23 cellular contexts compared by ENCODE assay signal in the genomic region with DNA sequence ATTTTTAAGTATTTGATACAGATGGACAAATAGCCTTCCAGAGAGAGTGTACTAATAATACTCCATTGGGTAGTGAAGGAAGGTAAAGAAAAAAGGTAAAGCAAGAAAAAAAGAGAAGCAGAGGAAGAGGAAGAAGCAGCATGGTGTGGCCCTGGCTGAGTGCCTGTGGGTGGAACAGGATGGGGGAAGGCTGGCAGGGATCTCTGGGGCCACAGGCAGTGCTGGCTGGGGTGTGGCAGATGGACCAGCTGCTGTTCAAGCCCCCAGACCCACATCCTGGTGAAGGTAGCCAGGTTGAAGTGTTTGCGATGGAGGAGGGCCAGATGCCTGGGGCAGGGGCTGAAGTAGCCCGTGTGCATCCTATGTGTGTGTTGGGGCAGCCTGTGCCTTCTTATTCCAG.
DNase-seq lines count a peak whose midpoint lies in the region; ATAC-seq, FAIRE-seq and TF ChIP-seq lines count a peak whose summit lies in the region.
"Had no signal": no experiment of that assay in that cellular context is flagged by ENCODE, and none has a peak within 500 bp of the region (broad histone marks: within the 10 kb centered on the region; RNA-seq: fewer than 3 reads in every experiment).

No MANE protein-coding gene starts in this region.

- H4K20me1 ChIP-seq in astrocyte (ENCODE audit: insufficient read depth, low read length): no peaks in the 10 kb centered on the region

- no peaks in the 10 kb centered on the region for H3K79me2 ChIP-seq in astrocyte (ENCODE audit: insufficient read depth, low read length)

- ATAC-seq in stimulated activated naive CD8-positive, alpha-beta T cell treated with anti-CD3 and anti-CD28 coated beads, Interleukin-15, Interleukin-2, amounts not matched to agents 100 U/mL and 50 U/mL, for 24 hours: no peak
- ATAC-seq in upper lobe of right lung (no peak), GM18867 (IDR thresholded peaks at IDR 0.05; ENCODE audit: unreplicated experiment) (no peak), lower lobe of right lung (no peak)
- ATAC-seq: GM12878 had no signal

- no peaks in the 10 kb centered on the region for H3K9me3 Mint-ChIP-seq in stimulated activated naive CD8-positive, alpha-beta T cell treated with anti-CD3 and anti-CD28 coated beads, Interleukin-15, Interleukin-2, amounts not matched to agents 100 ng/mL and 50 ng/mL, for 24 hours
- peaks cover 5% of the 10 kb centered on the region for H3K9me3 Mint-ChIP-seq in astrocyte (ENCODE audit: unreplicated experiment)
- H3K9me3 Mint-ChIP-seq: CD4-positive, CD25-positive, alpha-beta regulatory T cell had no signal

- DNase-seq in stimulated activated naive CD8-positive, alpha-beta T cell treated with anti-CD3 and anti-CD28 coated beads, Interleukin-15, Interleukin-2, amounts not matched to agents 100 U/mL and 50 U/mL, for 24 hours: no peak
- DNase-seq in astrocyte (ENCODE audit: low read depth): no peak
- peak; percentile 47 for DNase-seq in mesenteric fat pad (ENCODE audit: low spot score)
- DNase-seq in upper lobe of right lung: peak; percentile 42
- DNase-seq in spleen: no peak
- no peak for DNase-seq in lower lobe of right lung
- DNase-seq: DND-41, Karpas-422, NCI-H1417 treated with DMSO at 0.1 percent for 48 hours, NCI-H187 treated with DMSO at 0.1 percent for 48 hours, NCI-H226, NCI-H510A treated with DMSO at 0.1 percent for 48 hours, NCI-H774, Peyer's patch, SJCRH30 had no signal

- no peaks in the 10 kb centered on the region for H3K36me3 Mint-ChIP-seq in stimulated activated naive CD8-positive, alpha-beta T cell treated with anti-CD3 and anti-CD28 coated beads, Interleukin-15, Interleukin-2, amounts not matched to agents 100 ng/mL and 50 ng/mL, for 24 hours (ENCODE audit: low read depth)
- H3K36me3 Mint-ChIP-seq in astrocyte (ENCODE audit: low read depth, unreplicated experiment): peaks cover 56% of the 10 kb centered on the region
- H3K36me3 Mint-ChIP-seq: CD4-positive, CD25-positive, alpha-beta regulatory T cell had no signal

- H3K27me3 Mint-ChIP-seq in stimulated activated naive CD8-positive, alpha-beta T cell treated with anti-CD3 and anti-CD28 coated beads, Interleukin-15, Interleukin-2, amounts not matched to agents 100 ng/mL and 50 ng/mL, for 24 hours: peaks cover 36% of the 10 kb centered on the region
- H3K27me3 Mint-ChIP-seq in astrocyte (ENCODE audit: low read depth, unreplicated experiment): peaks cover 3% of the 10 kb centered on the region

- no peak for TF ChIP-seq CTCF in astrocyte (IDR thresholded peaks at IDR 0.05; ENCODE audit: insufficient read depth, low read depth, low read length)
- no peak for TF ChIP-seq CTCF in upper lobe of right lung (IDR thresholded peaks at IDR 0.05)
- TF ChIP-seq CTCF in spleen (IDR thresholded peaks at IDR 0.05 in 8 of 11, conservative IDR thresholded peaks at IDR 0.05 in 3 of 11): no peak
- TF ChIP-seq CTCF in lower lobe of right lung (IDR thresholded peaks at IDR 0.05): no peak

- no peak for TF ChIP-seq POLR2A in spleen (IDR thresholded peaks at IDR 0.05)

- H3K27ac Mint-ChIP-seq in stimulated activated naive CD8-positive, alpha-beta T cell treated with anti-CD3 and anti-CD28 coated beads, Interleukin-15, Interleukin-2, amounts not matched to agents 100 ng/mL and 50 ng/mL, for 24 hours: peak overlapping the region; percentile 62
- H3K27ac Mint-ChIP-seq in astrocyte (ENCODE audit: unreplicated experiment): peak overlapping the region; percentile 27
- H3K27ac Mint-ChIP-seq: CD4-positive, CD25-positive, alpha-beta regulatory T cell; IgD-negative memory B cell had no signal

- no peaks in the 10 kb centered on the region for H3K27me3 ChIP-seq in astrocyte (ENCODE audit: insufficient read depth, low read length)
- H3K27me3 ChIP-seq in upper lobe of right lung: no peaks in the 10 kb centered on the region
- peaks cover 0 to 10% (median 0%) of the 10 kb centered on the region in 7 donors for H3K27me3 ChIP-seq in spleen (replicated peaks in 1 of 7)
- H3K27me3 ChIP-seq in lower lobe of right lung (ENCODE audit: low read depth): no peaks in the 10 kb centered on the region
- H3K27me3 ChIP-seq: Peyer's patch, SJCRH30 had no signal

- no peak for FAIRE-seq in astrocyte (lab: Jason Lieb, UNC)
- FAIRE-seq: GM12878 had no signal

- no peak overlapping the region for H2AFZ ChIP-seq in astrocyte (ENCODE audit: low read depth, low read length)
- H2AFZ ChIP-seq: GM23248 had no signal

- WGBS in spleen, 5 donors: 81 to 92% (median 84%) methylated on average over 2 of the region's 2 CpGs

- H3K4me1 ChIP-seq in astrocyte (ENCODE audit: insufficient read depth, low read length) (no peaks in the 10 kb centered on the region), upper lobe of right lung (no peaks in the 10 kb centered on the region), spleen (peaks cover 0 to 33% (median 15%) of the 10 kb centered on the region in 6 donors), lower lobe of right lung (no peaks in the 10 kb centered on the region)
- H3K4me1 ChIP-seq: Caco-2, HAP-1, Peyer's patch, SJCRH30 had no signal

- intact Hi-C loops in upper lobe of right lung (cut with DNase I): no loop called here
- intact Hi-C loops in spleen (cut with DNase I; ENCODE audit: low total_unique reads): no loop called here
- intact Hi-C loops in lower lobe of right lung (cut with DNase I): no loop called here

- H3K9ac ChIP-seq in astrocyte (ENCODE audit: low read length): no peak overlapping the region
- H3K9ac ChIP-seq: GM23248 had no signal

- H3K4me1 Mint-ChIP-seq in stimulated activated naive CD8-positive, alpha-beta T cell treated with anti-CD3 and anti-CD28 coated beads, Interleukin-15, Interleukin-2, amounts not matched to agents 100 ng/mL and 50 ng/mL, for 24 hours (ENCODE audit: low read depth): no peaks in the 10 kb centered on the region
- peaks cover 14% of the 10 kb centered on the region for H3K4me1 Mint-ChIP-seq in astrocyte (ENCODE audit: low read depth, unreplicated experiment)
- H3K4me1 Mint-ChIP-seq: CD4-positive, CD25-positive, alpha-beta regulatory T cell; IgD-negative memory B cell had no signal

- H3K4me2 ChIP-seq in astrocyte (ENCODE audit: low read length): no peak overlapping the region

- H3K9me3 ChIP-seq in astrocyte (ENCODE audit: insufficient read depth, low read depth, low read length): no peaks in the 10 kb centered on the region
- no peaks in the 10 kb centered on the region for H3K9me3 ChIP-seq in upper lobe of right lung
- no peaks in the 10 kb centered on the region for H3K9me3 ChIP-seq in spleen
- H3K9me3 ChIP-seq in lower lobe of right lung: no peaks in the 10 kb centered on the region
- H3K9me3 ChIP-seq: Caco-2, HAP-1, Peyer's patch, SJCRH30 had no signal

- H3K36me3 ChIP-seq in astrocyte (ENCODE audit: insufficient read depth, low read length) (no peaks in the 10 kb centered on the region), upper lobe of right lung (no peaks in the 10 kb centered on the region), spleen (peaks cover 0 to 97% (median 17%) of the 10 kb centered on the region in 6 donors), lower lobe of right lung (no peaks in the 10 kb centered on the region)
- H3K36me3 ChIP-seq: HAP-1, Peyer's patch had no signal

- no peak overlapping the region for H3K4me3 ChIP-seq in astrocyte (ENCODE audit: insufficient read depth, low read depth, low read length)
- H3K4me3 ChIP-seq in upper lobe of right lung: no peak overlapping the region
- H3K4me3 ChIP-seq in spleen: no peak overlapping the region
- H3K4me3 ChIP-seq in lower lobe of right lung: no peak overlapping the region
- H3K4me3 ChIP-seq: GM12878, GM23248, HAP-1, Peyer's patch, SJCRH30 had no signal

- H3K27ac ChIP-seq in astrocyte (ENCODE audit: low read depth, low read length) (no peak overlapping the region), upper lobe of right lung (no peak overlapping the region), spleen (peak overlapping the region in 3 of 8 donors; percentile 5 to 54 (median 47)), lower lobe of right lung (no peak overlapping the region)
- H3K27ac ChIP-seq: GM23248, Peyer's patch, SJCRH30 had no signal

- no peak overlapping the region for H3K4me3 Mint-ChIP-seq in stimulated activated naive CD8-positive, alpha-beta T cell treated with anti-CD3 and anti-CD28 coated beads, Interleukin-15, Interleukin-2, amounts not matched to agents 100 ng/mL and 50 ng/mL, for 24 hours
- no peak overlapping the region for H3K4me3 Mint-ChIP-seq in astrocyte (ENCODE audit: unreplicated experiment)
- H3K4me3 Mint-ChIP-seq: CD4-positive, CD25-positive, alpha-beta regulatory T cell; IgD-negative memory B cell had no signal

Comparison
In these comparisons a context has a peak if more than half of its experiments do, and no peak if none do; other contexts are left out.
1. DNase-seq: peak in mesenteric fat pad (single experiment) and upper lobe of right lung (single experiment); none in stimulated activated naive CD8-positive, alpha-beta T cell treated with anti-CD3 and anti-CD28 coated beads, Interleukin-15, Interleukin-2, amounts not matched to agents 100 U/mL and 50 U/mL, for 24 hours (single experiment), astrocyte (single experiment), spleen (single experiment) and lower lobe of right lung (single experiment).